Comparison of ENCODE assay signal across 13 cellular contexts in the genomic region with DNA sequence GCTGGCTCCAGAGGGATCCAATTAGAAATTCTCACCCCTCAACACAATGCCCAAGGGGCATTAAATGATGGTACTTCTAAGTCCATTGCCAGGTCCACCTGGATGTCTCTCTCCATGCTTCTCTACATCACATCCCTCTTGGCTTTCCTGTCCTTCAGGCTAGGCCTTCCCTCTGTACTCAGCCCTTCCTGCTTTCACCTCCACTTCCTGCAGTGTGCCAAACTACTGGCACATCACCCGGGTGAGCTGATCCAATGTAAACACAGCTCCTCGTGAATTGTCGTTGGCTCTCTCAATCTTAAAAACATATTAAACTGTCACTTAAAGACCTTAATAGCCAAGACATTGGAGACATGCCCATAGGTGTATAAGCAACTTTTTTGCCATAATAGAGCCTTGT. TPM values are rescaled to one million over a fixed set of nuclear protein-coding genes. Genes with fewer than 3 reads are reported as not detected.
DNase-seq lines count a peak whose midpoint lies in the region; ATAC-seq and TF ChIP-seq lines count a peak whose summit lies in the region.
"Had no signal": no experiment of that assay in that cellular context is flagged by ENCODE, and none has a peak within 500 bp of the region (broad histone marks: within the 10 kb centered on the region; RNA-seq: fewer than 3 reads in every experiment).

No MANE protein-coding gene starts in this region.

- no peaks in the 10 kb centered on the region for H3K36me3 ChIP-seq in cardiac muscle cell
- peaks cover 22 to 76% of the 10 kb centered on the region in 2 donors for H3K36me3 ChIP-seq in ascending aorta
- H3K36me3 ChIP-seq in mesodermal cell (ENCODE audit: control insufficient read depth, insufficient read depth, low read length): peaks cover 19% of the 10 kb centered on the region
- peaks cover 21% of the 10 kb centered on the region for H3K36me3 ChIP-seq in upper lobe of right lung
- no peaks in the 10 kb centered on the region for H3K36me3 ChIP-seq in A673 (ENCODE audit: insufficient read depth, low read length, poor library complexity, severe bottlenecking)

- ATAC-seq in left ventricle myocardium superior (no peak), upper lobe of right lung (peak; percentile 5), GM19035 (IDR thresholded peaks at IDR 0.05; ENCODE audit: unreplicated experiment) (no peak), GM18861 (IDR thresholded peaks at IDR 0.05; ENCODE audit: unreplicated experiment) (no peak)

- H3K4me1 ChIP-seq in cardiac muscle cell (ENCODE audit: low read depth) (peaks cover 21% of the 10 kb centered on the region), ascending aorta (peaks cover 11 to 37% of the 10 kb centered on the region in 2 donors), mesodermal cell (ENCODE audit: control insufficient read depth, insufficient read depth, low read length, poor library complexity, severe bottlenecking) (peaks cover 34% of the 10 kb centered on the region), upper lobe of right lung (peaks cover 40% of the 10 kb centered on the region), A673 (ENCODE audit: insufficient read depth, low read length, poor library complexity, severe bottlenecking) (peaks cover 31% of the 10 kb centered on the region)

- H3K4me3 ChIP-seq in cardiac muscle cell (no peak overlapping the region), ascending aorta (peak overlapping the region; percentile 36 to 77), mesodermal cell (ENCODE audit: extremely low read depth, insufficient read depth, low read length, poor library complexity, severe bottlenecking) (no peak overlapping the region), upper lobe of right lung (peak overlapping the region; percentile 57), A673 (ENCODE audit: low read depth, low read length, poor library complexity, severe bottlenecking) (no peak overlapping the region)

- H3K9me3 ChIP-seq in cardiac muscle cell (ENCODE audit: low read depth) (no peaks in the 10 kb centered on the region), ascending aorta (no peaks in the 10 kb centered on the region), mesodermal cell (ENCODE audit: control insufficient read depth, low read length) (no peaks in the 10 kb centered on the region), upper lobe of right lung (no peaks in the 10 kb centered on the region), A673 (ENCODE audit: low read depth, low read length, poor library complexity, severe bottlenecking) (no peaks in the 10 kb centered on the region)

- WGBS in mesodermal cell (ENCODE audit: insufficient coverage in 2 of 2), 2 experiments: 93 to 100% methylated on average over 1 to 3 of the region's 3 CpGs

- no peak for DNase-seq in cardiac muscle cell (ENCODE audit: low read depth in 1 of 2, low spot score in 1 of 2)
- no peak for DNase-seq in left ventricle myocardium superior
- no peak for DNase-seq in ascending aorta (ENCODE audit: low spot score in 2 of 2)
- no peak for DNase-seq in upper lobe of right lung
- no peak for DNase-seq in A673 (ENCODE audit: low spot score)
- DNase-seq: activated CD4-positive, alpha-beta T cell treated with anti-CD3 and anti-CD28 coated beads, Interleukin-2, amount 50 U/mL, for 48 hours; activated naive CD8-positive, alpha-beta T cell treated with anti-CD3 and anti-CD28 coated beads for 36 hours; immature natural killer cell; NCI-H1930 had no signal

- H3K27ac ChIP-seq in cardiac muscle cell: peak overlapping the region; percentile 68
- peak overlapping the region; percentile 81 to 91 for H3K27ac ChIP-seq in ascending aorta
- H3K27ac ChIP-seq in mesodermal cell (ENCODE audit: low read depth, low read length, severe bottlenecking): peak overlapping the region; percentile 1
- peak overlapping the region; percentile 80 for H3K27ac ChIP-seq in upper lobe of right lung
- no peak overlapping the region for H3K27ac ChIP-seq in A673 (ENCODE audit: low read depth, low read length, poor library complexity, severe bottlenecking)
- H3K27ac ChIP-seq: epithelial cell of prostate had no signal

- no peak for TF ChIP-seq CTCF in cardiac muscle cell (IDR thresholded peaks at IDR 0.05; ENCODE audit: low read depth, low read length)
- TF ChIP-seq CTCF in ascending aorta (IDR thresholded peaks at IDR 0.05): no peak
- TF ChIP-seq CTCF in upper lobe of right lung (IDR thresholded peaks at IDR 0.05): no peak
- TF ChIP-seq CTCF in A673 (conservative IDR thresholded peaks at IDR 0.05; ENCODE audit: low read depth, low read length): no peak

- POLR2A ChIA-PET in A673 (lab: Charles Lee; ENCODE audit: low non-redundant PET): no interaction called here

- CTCF ChIA-PET in A673 (lab: Charles Lee): no interaction called here

- intact Hi-C loops in left ventricle myocardium superior (cut with micrococcal nuclease): no loop called here
- intact Hi-C loops in ascending aorta (cut with DNase I): loop anchor here (5.0 kb wide), 2 partner anchors 37 to 122 kb away; no protein-coding TSS in a partner anchor
- intact Hi-C loops in upper lobe of right lung (cut with DNase I): no loop called here
- intact Hi-C loops in A673 (cut with micrococcal nuclease; ENCODE audit: unreplicated experiment): no loop called here

- BruUV-seq in A673 (replicated peaks; lab: Mats Ljungman, UMichigan): no TSS peak

- H3K27me3 ChIP-seq in cardiac muscle cell (no peaks in the 10 kb centered on the region), ascending aorta (no peaks in the 10 kb centered on the region), upper lobe of right lung (no peaks in the 10 kb centered on the region), A673 (replicated peaks; ENCODE audit: insufficient read depth, low read depth, low read length, poor library complexity) (no peaks in the 10 kb centered on the region)

RNA-seq across cellular contexts. Expression of gene LMCD1, which starts 4.0 kb away (rescaled TPM):
- total RNA-seq in cardiac muscle cell: 27.7 and 33.0 TPM in 2 replicates
- 18.6 and 22.9 TPM in 2 replicates for polyA plus RNA-seq in cardiac muscle cell
- total RNA-seq in left ventricle myocardium superior: 37.9 TPM
- 634 TPM for total RNA-seq in ascending aorta
- 50.9 TPM for polyA plus RNA-seq in mesodermal cell (2013, experiment 1 of 2)
- 48.9 TPM for polyA plus RNA-seq in mesodermal cell (2013, experiment 2 of 2)
- 174 TPM for total RNA-seq in upper lobe of right lung
- total RNA-seq in A673 (2021): 4.3 and 4.5 TPM in 2 replicates

Comparison
In these comparisons a context has a peak if more than half of its experiments do, and no peak if none do; other contexts are left out.
1. H3K4me3 ChIP-seq: peak in ascending aorta (2 of 2) and upper lobe of right lung (single experiment); none in cardiac muscle cell (single experiment), mesodermal cell (single experiment) and A673 (single experiment).